In genomic region chr2:96739051-96739632, GRCh38 we compare ENCODE assay signal across 8 cellular contexts. TPM values are rescaled to one million over a fixed set of nuclear protein-coding genes. Genes with fewer than 3 reads are reported as not detected.
DNase-seq lines count a peak whose midpoint lies in the region; ATAC-seq and TF ChIP-seq lines count a peak whose summit lies in the region.

No MANE protein-coding gene starts in this region.

- WGBS in right lobe of liver (ENCODE audit: insufficient coverage, low coverage, low lambda C conversion rate, missing lambda C conversion rate) = 19% methylated on average over 4 of the region's 4 CpGs

- H3K27ac ChIP-seq in ascending aorta = peak overlapping the region; percentile 66 to 73
- peak overlapping the region; percentile 57 to 71 (median 64) for H3K27ac ChIP-seq in right lobe of liver
- peak overlapping the region; percentile 81 to 83 for H3K27ac ChIP-seq in tibial artery

- no peak for ATAC-seq in activated CD8-positive, alpha-beta memory T cell treated with anti-CD3 and anti-CD28 coated beads, Interleukin-2, amount 10 ng/mL, durations not matched to agents 7 days and 5 days
- ATAC-seq in right lobe of liver (no peak), HG03108 (IDR thresholded peaks at IDR 0.05; ENCODE audit: unreplicated experiment) (no peak), HG03439 (IDR thresholded peaks at IDR 0.05; ENCODE audit: unreplicated experiment) (no peak), GM21390 (IDR thresholded peaks at IDR 0.05; ENCODE audit: unreplicated experiment) (no peak)

- CTCF ChIA-PET in activated CD8-positive, alpha-beta memory T cell treated with anti-CD3 and anti-CD28 coated beads, Interleukin-2, amount 10 ng/mL, durations not matched to agents 7 days and 5 days (lab: Charles Lee) = interaction anchor here (3.6 kb wide), 1 partner anchor 22 kb away, joined by 14 read pairs; the partner anchor contains the start of gene CNNM4

- no peaks in the 10 kb centered on the region for H3K9me3 Mint-ChIP-seq in activated CD8-positive, alpha-beta memory T cell treated with anti-CD3 and anti-CD28 coated beads, Interleukin-2, amount 10 ng/mL, durations not matched to agents 7 days and 5 days (ENCODE audit: low read depth)

- H3K4me1 Mint-ChIP-seq in activated CD8-positive, alpha-beta memory T cell treated with anti-CD3 and anti-CD28 coated beads, Interleukin-2, amount 10 ng/mL, durations not matched to agents 7 days and 5 days = peaks cover 38% of the 10 kb centered on the region

- intact Hi-C loops in ascending aorta (cut with DNase I) (loop anchor here (5.0 kb wide), 1 partner anchor 63 kb away; no protein-coding TSS in a partner anchor), right lobe of liver (cut with DNase I) (no loop called here), tibial artery (cut with DNase I; ENCODE audit: low total_unique reads) (no loop called here)

- H3K4me3 Mint-ChIP-seq in activated CD8-positive, alpha-beta memory T cell treated with anti-CD3 and anti-CD28 coated beads, Interleukin-2, amount 10 ng/mL, durations not matched to agents 7 days and 5 days = peak overlapping the region; percentile 97

- H3K4me1 ChIP-seq in ascending aorta (peaks cover 0 to 19% of the 10 kb centered on the region in 2 donors), right lobe of liver (peaks cover 0 to 22% (median 2%) of the 10 kb centered on the region in 4 donors), tibial artery (peaks cover 0 to 28% (median 21%) of the 10 kb centered on the region in 4 donors)

- H3K36me3 Mint-ChIP-seq in activated CD8-positive, alpha-beta memory T cell treated with anti-CD3 and anti-CD28 coated beads, Interleukin-2, amount 10 ng/mL, durations not matched to agents 7 days and 5 days = peaks cover 4% of the 10 kb centered on the region

- H3K4me3 ChIP-seq in ascending aorta = peak overlapping the region; percentile 80 to 92
- peak overlapping the region; percentile 55 to 79 (median 73) for H3K4me3 ChIP-seq in right lobe of liver
- peak overlapping the region; percentile 74 to 95 for H3K4me3 ChIP-seq in tibial artery

- peak overlapping the region; percentile 87 for H3K27ac Mint-ChIP-seq in activated CD8-positive, alpha-beta memory T cell treated with anti-CD3 and anti-CD28 coated beads, Interleukin-2, amount 10 ng/mL, durations not matched to agents 7 days and 5 days

- no peaks in the 10 kb centered on the region for H3K27me3 Mint-ChIP-seq in activated CD8-positive, alpha-beta memory T cell treated with anti-CD3 and anti-CD28 coated beads, Interleukin-2, amount 10 ng/mL, durations not matched to agents 7 days and 5 days

- TF ChIP-seq CTCF in ascending aorta (IDR thresholded peaks at IDR 0.05) = no peak
- TF ChIP-seq CTCF in right lobe of liver (IDR thresholded peaks at IDR 0.05) = no peak
- no peak for TF ChIP-seq CTCF in tibial artery (IDR thresholded peaks at IDR 0.05)

- no peaks in the 10 kb centered on the region for H3K27me3 ChIP-seq in ascending aorta
- no peaks in the 10 kb centered on the region for H3K27me3 ChIP-seq in right lobe of liver
- no peaks in the 10 kb centered on the region for H3K27me3 ChIP-seq in tibial artery

- no peak for DNase-seq in activated CD8-positive, alpha-beta memory T cell treated with anti-CD3 and anti-CD28 coated beads, Interleukin-2, amount 10 ng/mL, durations not matched to agents 7 days and 5 days
- DNase-seq in activated CD8-positive, alpha-beta memory T cell treated with anti-CD3 and anti-CD28 coated beads, Interleukin-2, amount 50 U/mL, for 4 hours = no peak
- no peak for DNase-seq in ascending aorta (ENCODE audit: low spot score in 2 of 2)
- DNase-seq in right lobe of liver = no peak
- no peak for DNase-seq in tibial artery

- H3K36me3 ChIP-seq in ascending aorta (peaks cover 2 to 6% of the 10 kb centered on the region in 2 donors), right lobe of liver (peaks cover 0 to 22% (median 2%) of the 10 kb centered on the region in 4 donors), tibial artery (peaks cover 0 to 9% (median 9%) of the 10 kb centered on the region in 3 donors)

- TF ChIP-seq POLR2A in right lobe of liver (IDR thresholded peaks at IDR 0.05) = no peak

- no peaks in the 10 kb centered on the region for H3K9me3 ChIP-seq in ascending aorta
- H3K9me3 ChIP-seq in right lobe of liver = no peaks in the 10 kb centered on the region
- H3K9me3 ChIP-seq in tibial artery = no peaks in the 10 kb centered on the region

RNA-seq across cellular contexts. Expression of gene LMAN2L, which starts 0.7 kb away (rescaled TPM):
- 1 to 10 TPM; 7.3 to 7.5 TPM for total RNA-seq in activated CD8-positive, alpha-beta memory T cell treated with anti-CD3 and anti-CD28 coated beads, Interleukin-2, amount 10 ng/mL, durations not matched to agents 7 days and 5 days
- total RNA-seq in ascending aorta = 9.5 TPM
- total RNA-seq in right lobe of liver = 10 to 100 TPM in 3 of 6 experiments, 1 to 10 TPM in 3; 5.5 to 17.8 (median 11.3) TPM

RNA-seq across cellular contexts. Expression of gene CNNM4, which starts 21.6 kb away (rescaled TPM):
- total RNA-seq in activated CD8-positive, alpha-beta memory T cell treated with anti-CD3 and anti-CD28 coated beads, Interleukin-2, amount 10 ng/mL, durations not matched to agents 7 days and 5 days = 1 to 10 TPM; 7.6 to 7.9 TPM
- total RNA-seq in ascending aorta = 2.7 TPM
- total RNA-seq in right lobe of liver = 1 to 10 TPM; 2.3 to 4.9 (median 3.7) TPM
